1 cellular context compared by ENCODE assay signal in the genomic region with DNA sequence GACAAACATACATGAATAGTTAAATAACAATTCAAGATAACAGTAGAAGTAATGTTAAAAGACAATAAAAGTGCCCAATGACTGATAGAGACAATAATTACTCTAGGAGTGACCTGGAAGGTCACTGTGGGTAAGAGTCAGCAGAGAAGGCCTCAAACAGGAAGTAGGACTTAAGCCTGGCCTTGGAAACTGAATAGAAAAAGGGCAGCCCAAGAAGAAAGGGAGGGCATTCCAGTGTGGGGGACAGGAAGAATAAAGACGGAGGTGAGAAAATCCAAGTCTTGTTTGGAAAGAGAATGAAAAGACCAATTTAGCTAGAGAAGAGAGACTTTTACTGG.
TF ChIP-seq lines count a peak whose summit lies in the region.

No MANE protein-coding gene starts in this region.

TF ChIP-seq in HepG2, 621 proteins besides CTCF, POLR2A, EP300 and RAD21:
- no peak for TF ChIP-seq EEA1 (CRISPR knock-in tag; IDR thresholded peaks at IDR 0.05; ENCODE audit: borderline replicate concordance)
- no peak for TF ChIP-seq TAF15 (IDR thresholded peaks at IDR 0.05; ENCODE audit: low read depth, low read length, poor library complexity, severe bottlenecking)
- no peak for TF ChIP-seq ZNF572 (CRISPR knock-in tag; IDR thresholded peaks at IDR 0.05)
- TF ChIP-seq ZNF780A (CRISPR knock-in tag; IDR thresholded peaks at IDR 0.05), result no peak
- TF ChIP-seq ARNT (IDR thresholded peaks at IDR 0.05), result no peak
- no peak for TF ChIP-seq NFE2L2 (IDR thresholded peaks at IDR 0.05; ENCODE audit: low read length)
- no peak for TF ChIP-seq ZNF614 (CRISPR knock-in tag; IDR thresholded peaks at IDR 0.05; ENCODE audit: borderline replicate concordance)
